Comparison of ENCODE assay signal across 8 cellular contexts in the genomic region with DNA sequence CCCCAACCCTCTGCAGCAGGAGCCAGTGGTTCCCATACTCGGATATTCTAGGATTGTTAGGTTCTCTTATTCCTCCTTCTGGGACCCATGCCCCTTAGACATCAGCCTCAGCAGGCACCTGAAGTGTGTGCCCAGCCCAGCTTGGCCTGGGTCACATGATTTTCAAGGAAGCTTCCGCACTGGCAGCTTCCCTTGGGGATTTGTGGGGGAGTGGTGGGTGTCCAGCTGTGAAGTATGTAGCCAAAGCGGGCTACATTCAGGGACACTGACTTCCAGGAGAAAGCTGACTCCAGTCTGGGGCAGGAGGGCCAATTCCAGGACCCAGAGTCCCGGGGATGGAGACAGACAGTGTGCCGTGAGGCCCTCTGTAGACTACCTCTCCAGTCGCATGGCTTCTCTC. TPM values are rescaled to one million over a fixed set of nuclear protein-coding genes. Genes with fewer than 3 reads are reported as not detected.
DNase-seq lines count a peak whose midpoint lies in the region; FAIRE-seq and TF ChIP-seq lines count a peak whose summit lies in the region.

No MANE protein-coding gene starts in this region.

- H3K9ac ChIP-seq in HUES6 (ENCODE audit: low read length) (peak overlapping the region; percentile 32), adipocyte (ENCODE audit: low read length) (peak overlapping the region; percentile 98), iPS-18a (ENCODE audit: low read length) (no peak overlapping the region)

- no peak for TF ChIP-seq CTCF in C4-2B (conservative IDR thresholded peaks at IDR 0.05)

- H3K9me3 ChIP-seq in HUES6 (ENCODE audit: control insufficient read depth, insufficient read depth, low read depth, low read length) (no peaks in the 10 kb centered on the region), adipocyte (ENCODE audit: control insufficient read depth, low read length) (no peaks in the 10 kb centered on the region), iPS-18a (ENCODE audit: control insufficient read depth, low read depth, low read length) (no peaks in the 10 kb centered on the region)

- H3K27me3 ChIP-seq in HUES6 (ENCODE audit: control insufficient read depth, insufficient read depth, low read length) (no peaks in the 10 kb centered on the region), adipocyte (replicated peaks; ENCODE audit: control insufficient read depth, insufficient read depth, low read length) (no peaks in the 10 kb centered on the region), iPS-18a (ENCODE audit: control insufficient read depth, insufficient read depth, low read length) (no peaks in the 10 kb centered on the region)

- H3K36me3 ChIP-seq in HUES6 (ENCODE audit: control insufficient read depth, insufficient read depth, low read length) (no peaks in the 10 kb centered on the region), adipocyte (ENCODE audit: control insufficient read depth, insufficient read depth, low read length, severe bottlenecking) (no peaks in the 10 kb centered on the region), iPS-18a (ENCODE audit: control insufficient read depth, low read depth, low read length) (no peaks in the 10 kb centered on the region)

- peaks cover 60% of the 10 kb centered on the region for H3K4me1 ChIP-seq in HUES6 (ENCODE audit: control insufficient read depth, insufficient read depth, low read length)
- H3K4me1 ChIP-seq in adipocyte (ENCODE audit: control insufficient read depth, insufficient read depth, low read length), result peaks cover 59% of the 10 kb centered on the region
- peaks cover 55% of the 10 kb centered on the region for H3K4me1 ChIP-seq in iPS-18a (ENCODE audit: control insufficient read depth, low read depth, low read length)

- TF ChIP-seq POLR2A in GM12891 (IDR thresholded peaks at IDR 0.05; ENCODE audit: low read depth, low read length), result no peak

- H3K27ac ChIP-seq in C4-2B (peak overlapping the region; percentile 91), HUES6 (ENCODE audit: low read depth, low read length) (no peak overlapping the region), iPS-18a (ENCODE audit: low read length) (no peak overlapping the region), skin epidermis (peak overlapping the region; percentile 76 to 99 (median 96))

- peak overlapping the region; percentile 90 for H3K4me3 ChIP-seq in HUES6 (ENCODE audit: low read depth, low read length)
- H3K4me3 ChIP-seq in adipocyte (ENCODE audit: low read length), result peak overlapping the region; percentile 91
- peak overlapping the region; percentile 55 for H3K4me3 ChIP-seq in iPS-18a (ENCODE audit: low read length)
- peak overlapping the region; percentile 50 to 76 (median 73) for H3K4me3 ChIP-seq in skin epidermis

- peak; percentile 65 for DNase-seq in adipocyte (ENCODE audit: low read depth)
- DNase-seq in GM12891 (ENCODE audit: insufficient read length, low spot score), result no peak
- DNase-seq in NCI-H526 treated with DMSO at 0.1 percent for 48 hours (lab: John Stamatoyannopoulos, UW), result no peak
- DNase-seq in NCI-H146 (lab: John Stamatoyannopoulos, UW), result no peak

- FAIRE-seq in GM12891 (lab: Jason Lieb, UNC), result no peak

TF ChIP-seq in GM12891, 5 proteins besides CTCF, POLR2A, EP300 and RAD21:
- TF ChIP-seq POU2F2 (IDR thresholded peaks at IDR 0.05; ENCODE audit: low read depth, low read length) (no peak), TAF1 (IDR thresholded peaks at IDR 0.05; ENCODE audit: low read depth, low read length) (no peak), PAX5 (IDR thresholded peaks at IDR 0.05; ENCODE audit: insufficient read depth, low read length, severe bottlenecking) (no peak), SPI1 (IDR thresholded peaks at IDR 0.05; ENCODE audit: low read depth, low read length) (no peak), POLR2AphosphoS5 (IDR thresholded peaks at IDR 0.05; ENCODE audit: low read depth, low read length) (no peak)

RNA-seq across cellular contexts. Expression of gene LDB1, which starts 1.3 kb away (rescaled TPM):
- 34.0 TPM for polyA plus RNA-seq in GM12891 (2012; ENCODE audit: low read depth, missing spikeins)

RNA-seq across cellular contexts. Expression of gene PPRC1, which starts 14.0 kb away (rescaled TPM):
- polyA plus RNA-seq in GM12891 (2012; ENCODE audit: low read depth, missing spikeins), result 22.3 TPM

RNA-seq across cellular contexts. Expression of gene NOLC1, which starts 33.3 kb away (rescaled TPM):
- polyA plus RNA-seq in GM12891 (2012; ENCODE audit: low read depth, missing spikeins), result 68.9 TPM

RNA-seq across cellular contexts. Expression of gene HPS6, which starts 53.7 kb away (rescaled TPM):
- 10.1 TPM for polyA plus RNA-seq in GM12891 (2012; ENCODE audit: low read depth, missing spikeins)

Comparison
In these comparisons a context has a peak if more than half of its experiments do, and no peak if none do; other contexts are left out.
1. H3K27ac ChIP-seq: peak in C4-2B (single experiment) and skin epidermis (21 of 21); none in HUES6 (single experiment) and iPS-18a (single experiment).
2. Peak in every context shown above with its lines, with median percentiles within 50 percentile points of each other: H3K4me3 ChIP-seq.